27 cellular contexts compared by ENCODE assay signal in the genomic region with DNA sequence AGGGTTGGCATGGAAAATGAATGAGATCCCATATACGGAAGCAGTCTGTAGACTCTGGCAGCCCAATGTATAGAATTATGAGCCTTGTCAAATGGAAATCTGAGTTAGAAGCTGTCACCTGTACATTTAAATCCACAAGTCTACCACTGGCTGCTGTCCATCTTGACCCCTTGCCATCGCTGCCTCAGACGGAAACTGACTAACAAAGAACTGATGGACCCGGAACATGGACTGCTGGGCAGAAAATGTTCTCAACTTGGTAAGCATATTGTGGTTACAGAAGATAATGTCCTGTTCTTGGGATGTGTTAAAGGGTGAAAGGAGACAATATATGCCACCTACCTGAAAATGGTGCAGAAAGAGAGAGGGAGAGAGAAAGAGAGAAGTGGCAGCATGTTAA.
"Had no signal": no experiment of that assay in that cellular context is flagged by ENCODE, and none has a peak within 500 bp of the region (broad histone marks: within the 10 kb centered on the region; RNA-seq: fewer than 3 reads in every experiment).

No MANE protein-coding gene starts in this region.

- H3K27me3 Mint-ChIP-seq: effector memory CD8-positive, alpha-beta T cell; naive B cell had no signal

- ATAC-seq: effector memory CD8-positive, alpha-beta T cell; esophagus mucosa; gastrocnemius medialis; heart right ventricle; left cardiac atrium; left lung; left ventricle myocardium superior; lower lobe of right lung; mucosa of descending colon had no signal

- H3K4me1 Mint-ChIP-seq: endodermal cell had no signal

- H3K4me1 ChIP-seq: esophagus squamous epithelium, gastrocnemius medialis, heart right ventricle, left lung, lower lobe of right lung had no signal

- H3K36me3 ChIP-seq: gastrocnemius medialis had no signal

- DNase-seq: effector CD8-positive, alpha-beta T cell; effector memory CD8-positive, alpha-beta T cell; endodermal cell; erythroblast; esophagus squamous epithelium; foreskin fibroblast; foreskin melanocyte; gastrocnemius medialis; glutamatergic neuron; head of caudate nucleus; heart right ventricle; hippocampal formation; left cardiac atrium; left lung; left ventricle myocardium superior; lower lobe of right lung; mesenchymal stem cell; mucosa of descending colon; naive B cell had no signal

- H3K9me3 Mint-ChIP-seq: effector memory CD8-positive, alpha-beta T cell; endodermal cell; mesothelial cell of epicardium; naive B cell had no signal

- H3K9me3 ChIP-seq: esophagus squamous epithelium, gastrocnemius medialis, heart right ventricle, left lung, lower lobe of right lung, mucosa of descending colon had no signal

- H3K27ac Mint-ChIP-seq: effector memory CD8-positive, alpha-beta T cell; endodermal cell; mesothelial cell of epicardium had no signal

- H3K4me3 Mint-ChIP-seq: effector memory CD8-positive, alpha-beta T cell; endodermal cell; mesothelial cell of epicardium; naive B cell had no signal

- H3K4me3 ChIP-seq: coronary artery, esophagus squamous epithelium, gastrocnemius medialis, heart right ventricle, left lung, lower lobe of right lung, mucosa of descending colon had no signal

- FAIRE-seq: colon, endometrium, islet of Langerhans, keratinocyte had no signal

- H3K27ac ChIP-seq: coronary artery, epithelial cell of prostate, esophagus squamous epithelium, gastrocnemius medialis, heart right ventricle, left lung, lower lobe of right lung had no signal

- H3K27me3 ChIP-seq: esophagus squamous epithelium, gastrocnemius medialis, heart right ventricle, left lung had no signal
